In the genomic region with DNA sequence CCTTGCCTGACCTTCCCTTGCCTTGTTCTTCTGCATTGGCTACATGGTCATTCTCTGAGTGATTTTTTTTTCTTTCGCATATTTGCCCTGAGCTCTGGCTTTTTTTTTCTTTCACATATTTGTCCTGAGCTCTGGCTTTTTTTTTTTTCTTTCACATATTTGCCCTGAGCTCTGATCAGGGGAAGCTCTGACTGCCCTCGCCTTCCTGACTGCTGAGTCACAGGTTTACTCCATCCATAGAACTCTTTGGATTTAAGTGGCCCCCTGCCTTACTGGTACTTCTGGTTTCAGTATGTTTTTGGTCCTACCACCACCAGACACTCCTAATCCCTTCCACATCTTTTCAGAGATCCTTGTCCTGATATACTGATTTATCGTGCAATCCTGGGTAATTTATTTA, we compare ENCODE assay signal across 1 cellular context.
A peak's percentile ranks its signal among the peaks of the same experiment; 100 is the strongest.
TF ChIP-seq lines count a peak whose summit lies in the region.

No MANE protein-coding gene starts in this region.

TF ChIP-seq in IMR-90, 13 proteins besides CTCF, POLR2A, EP300 and RAD21 (continued from another document):
- TF ChIP-seq SMC3 (IDR thresholded peaks at IDR 0.05; ENCODE audit: low read depth, low read length), result no peak
- TF ChIP-seq, protein P1, sequence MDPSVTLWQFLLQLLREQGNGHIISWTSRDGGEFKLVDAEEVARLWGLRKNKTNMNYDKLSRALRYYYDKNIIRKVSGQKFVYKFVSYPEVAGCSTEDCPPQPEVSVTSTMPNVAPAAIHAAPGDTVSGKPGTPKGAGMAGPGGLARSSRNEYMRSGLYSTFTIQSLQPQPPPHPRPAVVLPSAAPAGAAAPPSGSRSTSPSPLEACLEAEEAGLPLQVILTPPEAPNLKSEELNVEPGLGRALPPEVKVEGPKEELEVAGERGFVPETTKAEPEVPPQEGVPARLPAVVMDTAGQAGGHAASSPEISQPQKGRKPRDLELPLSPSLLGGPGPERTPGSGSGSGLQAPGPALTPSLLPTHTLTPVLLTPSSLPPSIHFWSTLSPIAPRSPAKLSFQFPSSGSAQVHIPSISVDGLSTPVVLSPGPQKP (IDR thresholded peaks at IDR 0.05; ENCODE audit: borderline replicate concordance, low read depth, low read length), result no peak
- TF ChIP-seq BHLHE40 (IDR thresholded peaks at IDR 0.05; ENCODE audit: low read depth, low read length), result 0 out of 2 replicates have a peak, but pooled peaks have one; percentile 6
- TF ChIP-seq RFX5 (IDR thresholded peaks at IDR 0.05; ENCODE audit: low read depth, low read length), result no peak
